ENCODE assay signal across 25 cellular contexts in the genomic region with DNA sequence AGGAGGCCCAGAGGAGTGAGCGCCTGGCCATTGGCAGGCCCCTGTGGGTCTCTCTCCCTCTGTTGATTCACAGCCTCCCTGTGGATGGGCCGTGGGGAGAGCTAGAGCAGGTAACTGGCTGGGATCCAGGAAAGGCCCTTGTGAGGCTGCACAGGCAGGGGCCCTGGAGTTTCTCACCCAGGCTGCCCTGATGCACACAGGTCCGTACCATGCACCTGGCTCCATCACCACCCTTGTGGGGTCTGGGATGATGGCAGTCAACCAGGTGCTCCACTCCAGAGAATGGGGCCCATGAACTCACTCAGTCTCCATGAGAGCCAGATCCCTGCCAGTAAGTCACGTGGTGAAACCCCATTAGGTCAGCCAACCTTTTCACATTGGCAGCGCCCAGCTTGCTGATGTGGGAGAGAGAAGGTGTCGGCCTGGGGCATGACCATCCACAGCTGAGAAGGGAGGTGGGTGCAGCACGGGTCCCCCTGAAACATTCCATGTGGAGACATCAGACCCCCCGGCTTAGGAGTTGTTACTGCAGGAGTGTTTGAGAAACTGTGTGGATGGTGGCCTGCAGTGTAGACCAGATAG.
DNase-seq lines count a peak whose midpoint lies in the region; ATAC-seq, FAIRE-seq and TF ChIP-seq lines count a peak whose summit lies in the region.
"Had no signal": no experiment of that assay in that cellular context is flagged by ENCODE, and none has a peak within 500 bp of the region (broad histone marks: within the 10 kb centered on the region; RNA-seq: fewer than 3 reads in every experiment).

No MANE protein-coding gene starts in this region.

- H3K4me3 ChIP-seq in DOHH2 (ENCODE audit: low read length) (peak overlapping the region; percentile 40), bronchial epithelial cell (ENCODE audit: low read depth, low read length) (no peak overlapping the region)
- H3K4me3 ChIP-seq: Peyer's patch had no signal

- H3K9me3 ChIP-seq in DOHH2 (ENCODE audit: control insufficient read depth, insufficient read depth, low read length) = peaks cover 10% of the 10 kb centered on the region; the same call in 1 of the 2 replicates
- H3K9me3 ChIP-seq: Peyer's patch had no signal

- peak overlapping the region; percentile 63 for H3K27ac ChIP-seq in DOHH2 (ENCODE audit: low read depth, low read length)
- H3K27ac ChIP-seq: HL-60, Peyer's patch had no signal

- no peak for ATAC-seq in HG03095 (IDR thresholded peaks at IDR 0.05; ENCODE audit: unreplicated experiment)
- ATAC-seq: HCT116 had no signal

- no peak overlapping the region for H3K4me3 Mint-ChIP-seq in osteocyte (ENCODE audit: unreplicated experiment)
- H3K4me3 Mint-ChIP-seq: CD14-positive monocyte; CD8-positive, alpha-beta memory T cell had no signal

- H3K36me3 Mint-ChIP-seq in osteocyte (ENCODE audit: unreplicated experiment) = no peaks in the 10 kb centered on the region
- H3K36me3 Mint-ChIP-seq: CD14-positive monocyte; CD8-positive, alpha-beta memory T cell had no signal

- peaks cover 17% of the 10 kb centered on the region for H3K4me1 Mint-ChIP-seq in osteocyte (ENCODE audit: unreplicated experiment)

- FAIRE-seq in bronchial epithelial cell (lab: Jason Lieb, UNC) = peak; percentile 36
- FAIRE-seq: GM12891 had no signal

- H4K20me1 ChIP-seq in DOHH2 (ENCODE audit: control insufficient read depth, insufficient read depth, low read depth, low read length) = no peaks in the 10 kb centered on the region

- DNase-seq in bronchial epithelial cell (ENCODE audit: low read depth) (no peak), islet precursor cell (peak; percentile 32), osteocyte (ENCODE audit: extremely low spot score, unreplicated experiment) (peak; percentile 38), NCI-H1417 (lab: John Stamatoyannopoulos, UW) (no peak), amniotic stem cell (lab: John Stamatoyannopoulos, UW) (no peak)
- DNase-seq: DMS 273 treated with DMSO at 0.1 percent for 48 hours, DMS79, GF-D8, GOT3, NCI-H1048, NCI-H1436 treated with DMSO at 0.1 percent for 48 hours, NCI-H187 treated with DMSO at 0.1 percent for 48 hours, NCI-H2107, NCI-H446 treated with DMSO at 0.1 percent for 48 hours, NCI-H526, OCI-M1, Peyer's patch, SHP77 treated with DMSO at 0.1 percent for 48 hours had no signal

- H3K27me3 Mint-ChIP-seq in osteocyte (ENCODE audit: unreplicated experiment) = no peaks in the 10 kb centered on the region

- H3K27me3 ChIP-seq in DOHH2 (ENCODE audit: control insufficient read depth, low read length) = no peaks in the 10 kb centered on the region
- no peaks in the 10 kb centered on the region for H3K27me3 ChIP-seq in bronchial epithelial cell (ENCODE audit: control insufficient read depth, insufficient read depth, low read length)
- H3K27me3 ChIP-seq: Peyer's patch had no signal

- TF ChIP-seq CTCF in DOHH2 (IDR thresholded peaks at IDR 0.05; ENCODE audit: low read depth, low read length, poor library complexity, severe bottlenecking) (no peak), bronchial epithelial cell (IDR thresholded peaks at IDR 0.05; ENCODE audit: insufficient read depth, low read length, severe bottlenecking) (no peak), osteocyte (IDR thresholded peaks at IDR 0.05) (no peak)

- peaks cover 93% of the 10 kb centered on the region for H3K4me1 ChIP-seq in DOHH2 (ENCODE audit: control insufficient read depth, low read length)

- H3F3A ChIP-seq in DOHH2 (ENCODE audit: control insufficient read depth, insufficient read depth) = peaks cover 18% of the 10 kb centered on the region

- H3K27ac Mint-ChIP-seq in osteocyte (ENCODE audit: unreplicated experiment) = no peak overlapping the region
- H3K27ac Mint-ChIP-seq: CD8-positive, alpha-beta memory T cell had no signal

- H3K4me2 ChIP-seq in DOHH2 (ENCODE audit: low read length) = peak overlapping the region; percentile 52

- H3K79me2 ChIP-seq in DOHH2 (ENCODE audit: control insufficient read depth, low read length) = no peaks in the 10 kb centered on the region

- no peaks in the 10 kb centered on the region for H3K9me2 ChIP-seq in DOHH2 (replicated peaks; ENCODE audit: control insufficient read depth, low read length)

- H3K36me3 ChIP-seq in DOHH2 (ENCODE audit: control insufficient read depth, low read length) (no peaks in the 10 kb centered on the region), bronchial epithelial cell (ENCODE audit: control insufficient read depth, insufficient read depth, low read length) (no peaks in the 10 kb centered on the region)
- H3K36me3 ChIP-seq: Peyer's patch had no signal

- H3K9me3 Mint-ChIP-seq in osteocyte (ENCODE audit: unreplicated experiment) = no peaks in the 10 kb centered on the region
- H3K9me3 Mint-ChIP-seq: CD8-positive, alpha-beta memory T cell had no signal

Comparison
In these comparisons a context has a peak if more than half of its experiments do, and no peak if none do; other contexts are left out.
1. DNase-seq: peak in islet precursor cell (single experiment) and osteocyte (single experiment); none in bronchial epithelial cell (single experiment), NCI-H1417 (0 of 3) and amniotic stem cell (single experiment).